ENCODE assay signal across 19 cellular contexts in the genomic region with DNA sequence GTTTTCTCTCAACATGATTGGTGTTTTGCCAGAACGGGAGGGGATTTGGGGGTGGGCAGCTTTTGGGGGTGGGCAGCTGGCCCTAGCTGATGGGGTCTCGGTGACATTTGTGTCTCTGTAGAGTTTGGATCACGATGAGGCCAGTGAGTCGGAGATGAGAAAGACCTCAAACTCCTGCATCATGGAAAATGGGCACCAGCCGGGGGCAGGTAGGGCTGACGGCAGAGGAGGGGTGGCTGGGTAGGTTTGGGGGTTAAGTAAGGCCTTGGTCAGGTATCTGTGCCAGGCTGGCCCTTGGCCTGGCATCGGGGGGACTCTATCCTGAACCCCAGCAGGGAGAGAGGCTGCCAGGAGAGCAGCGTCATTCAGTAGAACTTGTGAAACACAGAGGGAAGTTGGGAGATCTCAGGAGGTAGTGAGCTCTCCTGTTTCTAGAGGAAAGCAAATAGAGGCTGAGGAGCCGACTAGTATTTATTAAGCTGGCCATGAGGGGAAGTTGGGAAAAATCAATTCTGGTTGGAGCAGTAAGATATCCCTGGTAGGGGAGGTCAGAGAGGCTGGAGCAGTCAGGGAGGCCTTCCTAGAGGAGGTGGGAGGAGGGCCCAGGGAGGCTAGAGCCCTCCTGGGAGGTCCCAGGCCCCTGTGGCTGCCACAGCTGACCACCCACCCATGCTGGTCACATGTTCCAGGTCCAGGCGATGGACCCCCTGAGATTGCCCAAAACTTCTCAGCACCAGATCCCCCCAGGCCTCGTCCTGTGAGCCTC. TPM values are rescaled to one million over a fixed set of nuclear protein-coding genes. Genes with fewer than 3 reads are reported as not detected.
DNase-seq lines count a peak whose midpoint lies in the region; ATAC-seq, FAIRE-seq and TF ChIP-seq lines count a peak whose summit lies in the region.
"Had no signal": no experiment of that assay in that cellular context is flagged by ENCODE, and none has a peak within 500 bp of the region (broad histone marks: within the 10 kb centered on the region; RNA-seq: fewer than 3 reads in every experiment).

No MANE protein-coding gene starts in this region.

- TF ChIP-seq POLR2A in gastrocnemius medialis (IDR thresholded peaks at IDR 0.05) = no peak

- POLR2A ChIA-PET in Caco-2 (lab: Charles Lee) = no interaction called here

- TF ChIP-seq CTCF in Caco-2 (IDR thresholded peaks at IDR 0.05; ENCODE audit: insufficient read depth in 1 of 2, low read depth in 1 of 2, low read length in 1 of 2, severe bottlenecking in 1 of 2, unreplicated experiment in 1 of 2) (no peak), bronchial epithelial cell (IDR thresholded peaks at IDR 0.05; ENCODE audit: insufficient read depth, low read length, severe bottlenecking) (no peak), nephron (IDR thresholded peaks at IDR 0.05; ENCODE audit: unreplicated experiment in 3 of 3) (no peak), gastrocnemius medialis (IDR thresholded peaks at IDR 0.05 in 4 of 5, conservative IDR thresholded peaks at IDR 0.05 in 1 of 5) (no peak)

- peak; percentile 28 for FAIRE-seq in bronchial epithelial cell (lab: Jason Lieb, UNC)
- FAIRE-seq: GM19239, H54, HepG2 had no signal

- no peaks in the 10 kb centered on the region for H3K36me3 ChIP-seq in Caco-2 (ENCODE audit: control insufficient read depth, insufficient read depth, low read length)
- H3K36me3 ChIP-seq in bronchial epithelial cell (ENCODE audit: control insufficient read depth, insufficient read depth, low read length) = no peaks in the 10 kb centered on the region
- peaks cover 0 to 48% of the 10 kb centered on the region in 2 donors for H3K36me3 ChIP-seq in gastrocnemius medialis

- CTCF ChIA-PET in Caco-2 (lab: Charles Lee) = no interaction called here

- H3K36me3 Mint-ChIP-seq in Caco-2 (ENCODE audit: insufficient read depth, unreplicated experiment) (peaks cover 14% of the 10 kb centered on the region), nephron (ENCODE audit: low read depth) (peaks cover 8% of the 10 kb centered on the region)
- H3K36me3 Mint-ChIP-seq: CD4-positive, CD25-positive, alpha-beta regulatory T cell had no signal

- H3K4me3 Mint-ChIP-seq in Caco-2 (ENCODE audit: unreplicated experiment) (no peak overlapping the region), nephron (no peak overlapping the region)
- H3K4me3 Mint-ChIP-seq: CD4-positive, CD25-positive, alpha-beta regulatory T cell had no signal

- intact Hi-C loops in Caco-2 (cut with micrococcal nuclease; ENCODE audit: unreplicated experiment) = no loop called here
- intact Hi-C loops in gastrocnemius medialis (cut with DNase I; ENCODE audit: low total_unique reads) = no loop called here

- H3K4me1 ChIP-seq in Caco-2 = peaks cover 16% of the 10 kb centered on the region; the same call in 1 of the 2 replicates
- H3K4me1 ChIP-seq in gastrocnemius medialis = peaks cover 75 to 81% of the 10 kb centered on the region in 2 donors

- H3K4me3 ChIP-seq in Caco-2 (ENCODE audit: low read depth, low read length) = no peak overlapping the region
- H3K4me3 ChIP-seq in bronchial epithelial cell (ENCODE audit: low read depth, low read length) = no peak overlapping the region
- peak overlapping the region in 2 of 4 donors; percentile 14 to 25 for H3K4me3 ChIP-seq in gastrocnemius medialis

- in situ Hi-C loops in gastrocnemius medialis (cut with MboI; ENCODE audit: low sequenced_read_pairs in 4 of 4) = no loop called here

- H3K9me3 ChIP-seq in Caco-2 = no peaks in the 10 kb centered on the region
- no peaks in the 10 kb centered on the region for H3K9me3 ChIP-seq in gastrocnemius medialis

- H3K9me3 Mint-ChIP-seq in Caco-2 (ENCODE audit: unreplicated experiment) (no peaks in the 10 kb centered on the region), nephron (no peaks in the 10 kb centered on the region)

- H3K27me3 Mint-ChIP-seq in Caco-2 (ENCODE audit: insufficient read depth, unreplicated experiment) (no peaks in the 10 kb centered on the region), nephron (ENCODE audit: low read depth) (peaks cover 4% of the 10 kb centered on the region)

- H3K4me1 Mint-ChIP-seq in Caco-2 (ENCODE audit: low read depth, unreplicated experiment) (peaks cover 8% of the 10 kb centered on the region), nephron (peaks cover 38% of the 10 kb centered on the region)

- H3K27ac Mint-ChIP-seq in Caco-2 (ENCODE audit: unreplicated experiment) (peak overlapping the region; percentile 30), nephron (peak overlapping the region in 2 of 3 experiments; percentile 52 to 86)
- H3K27ac Mint-ChIP-seq: CD4-positive, CD25-positive, alpha-beta regulatory T cell had no signal

- DNase-seq in Caco-2 = no peak
- DNase-seq in bronchial epithelial cell (ENCODE audit: low read depth) = no peak
- no peak for DNase-seq in gastrocnemius medialis
- DNase-seq in stimulated activated CD4-positive, alpha-beta T cell treated with anti-CD3 and anti-CD28 coated beads, Interleukin-4, amount 100 ng/mL, for 24 hours = no peak
- DNase-seq in NCI-H345 (lab: John Stamatoyannopoulos, UW) = no peak
- DNase-seq in nucleus accumbens (lab: John Stamatoyannopoulos, UW) = no peak
- DNase-seq: CD4-positive, CD25-positive, alpha-beta regulatory T cell; DMS79; KBM-7; NCI-H1092; NCI-H1436; NCI-H187 treated with DMSO at 0.1 percent for 48 hours; NCI-H774; NK-92 treated with Interleukin-12 subunit alpha and Interleukin-12 subunit beta, amount 100 ng/mL, for 24 hours had no signal

- H3K27me3 ChIP-seq in Caco-2 (replicated peaks; ENCODE audit: control insufficient read depth, insufficient read depth, low read length) (no peaks in the 10 kb centered on the region), bronchial epithelial cell (ENCODE audit: control insufficient read depth, insufficient read depth, low read length) (peaks cover 12% of the 10 kb centered on the region), gastrocnemius medialis (no peaks in the 10 kb centered on the region)

- no TSS peak for BruUV-seq in Caco-2 (replicated peaks; lab: Mats Ljungman, UMichigan)

- peak overlapping the region; percentile 90 to 100 (median 98) for H3K27ac ChIP-seq in gastrocnemius medialis
- H3K27ac ChIP-seq: RWPE1 had no signal

- no peak for ATAC-seq in gastrocnemius medialis

RNA-seq across cellular contexts. Expression of a gene that starts 8.1 kb away (rescaled TPM):
- total RNA-seq in Caco-2 (2022) (38.8 and 39.3 TPM in 2 replicates), bronchial epithelial cell (not detected in 2 replicates), gastrocnemius medialis (100 to 1,000 TPM; 110 to 588 (median 420) TPM)
- total RNA-seq: CD4-positive, CD25-positive, alpha-beta regulatory T cell had no signal

RNA-seq across cellular contexts. Expression of a gene that starts 32.0 kb away (rescaled TPM):
- total RNA-seq in Caco-2 (2022) (not detected in 2 replicates), bronchial epithelial cell (6.6 and 24.1 TPM in 2 replicates), gastrocnemius medialis (under 1 TPM in 1 of 4 donors, not detected in 3; 0.63 TPM)
- total RNA-seq: CD4-positive, CD25-positive, alpha-beta regulatory T cell had no signal

RNA-seq across cellular contexts. Expression of a gene that starts 37.2 kb away (rescaled TPM):
- total RNA-seq in Caco-2 (2022) = 44.5 and 47.4 TPM in 2 replicates
- total RNA-seq in bronchial epithelial cell = 45.1 and 60.6 TPM in 2 replicates
- total RNA-seq in gastrocnemius medialis = 10 to 100 TPM; 42.5 to 60.2 (median 48.9) TPM

RNA-seq across cellular contexts. Expression of a gene that starts 49.1 kb away (rescaled TPM):
- total RNA-seq in Caco-2 (2022) (0.21 and 0.50 TPM in 2 replicates), bronchial epithelial cell (under 0.01 TPM in 1 of 2 replicates, not detected in the other), gastrocnemius medialis (not detected)
- total RNA-seq: CD4-positive, CD25-positive, alpha-beta regulatory T cell had no signal

Comparison
In these comparisons a context has a peak if more than half of its experiments do, and no peak if none do; other contexts are left out.
1. RNA of a gene that starts 8.1 kb away (total RNA-seq): 110 to 588 TPM in gastrocnemius medialis and 38.8 to 39.3 TPM in Caco-2; not detected in bronchial epithelial cell; every median in the first group is over 10 times any median in the second.